In the genomic region with DNA sequence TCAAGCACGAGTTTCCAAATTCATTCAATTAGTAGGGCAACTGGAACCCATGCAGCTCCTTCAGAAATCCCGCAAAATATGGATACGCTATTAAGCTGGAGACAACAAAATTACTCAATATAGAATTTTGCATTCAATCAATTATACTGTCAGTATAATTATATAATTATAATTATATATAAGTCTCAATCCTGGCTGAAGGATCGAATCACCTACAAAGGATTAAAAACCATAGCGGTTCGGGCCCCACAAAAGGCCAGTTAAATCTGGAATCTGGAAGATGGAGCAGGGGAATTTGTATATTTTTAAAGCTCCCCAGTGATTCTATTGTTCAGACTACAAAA, we compare ENCODE assay signal across 10 cellular contexts. TPM values are rescaled to one million over a fixed set of nuclear protein-coding genes. Genes with fewer than 3 reads are reported as not detected.
A peak's percentile ranks its signal among the peaks of the same experiment; 100 is the strongest.
DNase-seq lines count a peak whose midpoint lies in the region; ATAC-seq and TF ChIP-seq lines count a peak whose summit lies in the region.
"Had no signal": no experiment of that assay in that cellular context is flagged by ENCODE, and none has a peak within 500 bp of the region (broad histone marks: within the 10 kb centered on the region; RNA-seq: fewer than 3 reads in every experiment).

No MANE protein-coding gene starts in this region.

- H2BK15ac ChIP-seq in mesenchymal stem cell (ENCODE audit: low read depth, poor library complexity, severe bottlenecking), result no peak overlapping the region

- peak overlapping the region; percentile 35 for H3K4me2 ChIP-seq in HCT116 (ENCODE audit: low read length)
- no peak overlapping the region for H3K4me2 ChIP-seq in mesenchymal stem cell (ENCODE audit: low read length, poor library complexity, severe bottlenecking)

- no peak overlapping the region for H3K18ac ChIP-seq in mesenchymal stem cell (ENCODE audit: low read depth in 1 of 2, low read length in 2 of 2)

- TF ChIP-seq RAD21 in HCT116 (IDR thresholded peaks at IDR 0.05; ENCODE audit: low read depth), result no peak

- no peak overlapping the region for H3K27ac ChIP-seq in HCT116 (ENCODE audit: low read depth, low read length)
- no peak overlapping the region; the same call in 1 of the 2 replicates for H3K27ac ChIP-seq in RWPE1
- no peak overlapping the region for H3K27ac ChIP-seq in mesenchymal stem cell (ENCODE audit: low read length, poor library complexity, severe bottlenecking)

- H2BK12ac ChIP-seq in mesenchymal stem cell (ENCODE audit: low read length in 2 of 2), result no peak overlapping the region

- no peaks in the 10 kb centered on the region for H4K20me1 ChIP-seq in HCT116 (ENCODE audit: insufficient read depth)

- no peak overlapping the region for H3K4ac ChIP-seq in mesenchymal stem cell (ENCODE audit: low read depth in 1 of 2, low read length in 2 of 2)

- no peak overlapping the region for H4K8ac ChIP-seq in mesenchymal stem cell (ENCODE audit: low read length)

- H2AFZ ChIP-seq in HCT116 (ENCODE audit: low read depth, low read length, poor library complexity, severe bottlenecking) (peak overlapping the region; percentile 53), mesenchymal stem cell (ENCODE audit: low read depth, low read length) (no peak overlapping the region)

- no peak overlapping the region for H2BK5ac ChIP-seq in mesenchymal stem cell (ENCODE audit: low read depth, low read length, poor library complexity, severe bottlenecking)

- H3K23ac ChIP-seq in mesenchymal stem cell (ENCODE audit: low read length in 2 of 2), result no peak overlapping the region

- H3K4me3 ChIP-seq in HCT116 (replicated peaks in 1 of 2; ENCODE audit: low read depth in 1 of 2, low read length in 2 of 2) (no peak overlapping the region), mesenchymal stem cell (ENCODE audit: insufficient read depth in 1 of 2, low read depth in 1 of 2, low read length in 2 of 2) (no peak overlapping the region)

- TF ChIP-seq POLR2A in HCT116 (IDR thresholded peaks at IDR 0.05; ENCODE audit: borderline replicate concordance, extremely low read depth, insufficient read depth, insufficient read length), result no peak

- TF ChIP-seq CTCF in HCT116 (IDR thresholded peaks at IDR 0.05 in 2 of 3, conservative IDR thresholded peaks at IDR 0.05 in 1 of 3; ENCODE audit: borderline replicate concordance in 1 of 3, insufficient read depth in 1 of 3, low read depth in 2 of 3, low read length in 2 of 3), result no peak
- TF ChIP-seq CTCF in RWPE1 (conservative IDR thresholded peaks at IDR 0.05; ENCODE audit: low read depth), result peak; percentile 44; the same call in 1 of the 2 replicates

- no peak overlapping the region for H2BK120ac ChIP-seq in mesenchymal stem cell (ENCODE audit: low read depth, low read length)

- H3K4me1 ChIP-seq in HCT116 (ENCODE audit: control insufficient read depth in 1 of 2, insufficient read depth in 2 of 2, low read length in 2 of 2) (peaks cover 0 to 13% of the 10 kb centered on the region in 2 experiments; a peak in 1 of 4 replicates), mesenchymal stem cell (ENCODE audit: control insufficient read depth, insufficient read depth, low read depth, low read length) (peaks cover 13% of the 10 kb centered on the region)

- H3K9ac ChIP-seq in HCT116 (ENCODE audit: low read length) (no peak overlapping the region), mesenchymal stem cell (ENCODE audit: low read length) (peak overlapping the region; percentile 7)

- POLR2A ChIA-PET in HCT116 (lab: Charles Lee) (interaction anchor here (1.0 kb wide), 1 partner anchor 252 kb away, joined by 3 read pairs; no protein-coding TSS in a partner anchor), RWPE1 (lab: Yijun Ruan, JAX; ENCODE audit: low non-redundant PET) (no interaction called here)

- H3K79me1 ChIP-seq in mesenchymal stem cell (replicated peaks; ENCODE audit: low read length, poor library complexity, severe bottlenecking), result no peaks in the 10 kb centered on the region

- H2AK5ac ChIP-seq in mesenchymal stem cell (ENCODE audit: low read length, severe bottlenecking), result no peak overlapping the region

- intact Hi-C loops in HCT116 (cut with micrococcal nuclease), result loop anchor here (1.0 to 2.0 kb wide), 3 partner anchors 252 to 540 kb away; no protein-coding TSS in a partner anchor

- DNase-seq in DMS 273 treated with DMSO at 0.1 percent for 48 hours (lab: John Stamatoyannopoulos, UW) (peak; percentile 1), DMS 273 (lab: John Stamatoyannopoulos, UW; ENCODE audit: unreplicated experiment) (no peak), HCT116 (ENCODE audit: low read depth, low spot score) (no peak), RWPE1 (ENCODE audit: low spot score) (no peak), mesenchymal stem cell (no peak), DMS79 (lab: John Stamatoyannopoulos, UW) (no peak), NCI-H1694 (lab: John Stamatoyannopoulos, UW) (no peak)
- DNase-seq: NCI-H187 treated with DMSO at 0.1 percent for 48 hours, NCI-H2171 had no signal

- no peak for ATAC-seq in HCT116
- no peak for ATAC-seq in HG03469 (IDR thresholded peaks at IDR 0.05; ENCODE audit: unreplicated experiment)

- H3K36me3 ChIP-seq in HCT116 (ENCODE audit: control insufficient read depth in 1 of 2, insufficient read depth in 2 of 2, low read length in 2 of 2), result no peaks in the 10 kb centered on the region
- H3K36me3 ChIP-seq in mesenchymal stem cell (ENCODE audit: control insufficient read depth in 1 of 2, insufficient read depth in 2 of 2, low read depth in 1 of 2, low read length in 2 of 2), result no peaks in the 10 kb centered on the region

- CTCF ChIA-PET in HCT116 (lab: Charles Lee) (interaction anchor here (0.8 to 4.2 kb wide), 13 partner anchors 8 to 573 kb away, joined by 3 to 84 read pairs (median 5); a partner anchor contains a TSS), RWPE1 (lab: Yijun Ruan, JAX) (interaction anchor here (0.6 to 4.7 kb wide), 19 partner anchors 8 to 1774 kb away, joined by 3 to 43 read pairs (median 4); no protein-coding TSS in a partner anchor)

- no peak overlapping the region for H4K91ac ChIP-seq in mesenchymal stem cell (ENCODE audit: low read length)

- no TSS peak for BruUV-seq in HCT116 (replicated peaks; lab: Mats Ljungman, UMichigan)

- no peaks in the 10 kb centered on the region for H3K27me3 ChIP-seq in HCT116 (ENCODE audit: insufficient read depth, low read length)
- H3K27me3 ChIP-seq in mesenchymal stem cell (ENCODE audit: control insufficient read depth in 1 of 2, insufficient read depth in 1 of 2, low read length in 2 of 2), result peaks cover 0 to 3% of the 10 kb centered on the region in 2 experiments

- no peak overlapping the region for H3K14ac ChIP-seq in mesenchymal stem cell (ENCODE audit: low read length in 2 of 2)

- H3K9me3 ChIP-seq in HCT116 (ENCODE audit: control insufficient read depth in 1 of 2, insufficient read depth in 1 of 2, low read depth in 1 of 2, low read length in 2 of 2) (no peaks in the 10 kb centered on the region), mesenchymal stem cell (ENCODE audit: control insufficient read depth, low read length) (no peaks in the 10 kb centered on the region)

- no peaks in the 10 kb centered on the region for H3K79me2 ChIP-seq in HCT116 (ENCODE audit: insufficient read depth, low read length)

- no peaks in the 10 kb centered on the region for H3K9me2 ChIP-seq in HCT116 (ENCODE audit: insufficient read depth)

- WGBS in mesenchymal stem cell, result 73% methylated on average over 4 of the region's 6 CpGs

- RAD21 ChIA-PET in HCT116 (lab: Charles Lee; ENCODE audit: low non-redundant PET in 1 of 2, low total read pairs in 2 of 2, uncharacterized antibody in 2 of 2, unreplicated experiment in 2 of 2), result interaction anchor here (0.6 to 1.6 kb wide), 3 partner anchors 153 to 253 kb away, joined by 3 to 8 read pairs (median 4); no protein-coding TSS in a partner anchor

TF ChIP-seq in HCT116, 20 proteins besides CTCF, POLR2A, EP300 and RAD21:
- TF ChIP-seq EGR1 (IDR thresholded peaks at IDR 0.05; ENCODE audit: low read depth) (no peak), EZH2phosphoT487 (IDR thresholded peaks at IDR 0.05; ENCODE audit: borderline replicate concordance) (no peak), CBX3 (IDR thresholded peaks at IDR 0.05; ENCODE audit: low read depth) (0 out of 2 replicates have a peak, but pooled peaks have one; percentile 20)
- TF ChIP-seq, protein P1, sequence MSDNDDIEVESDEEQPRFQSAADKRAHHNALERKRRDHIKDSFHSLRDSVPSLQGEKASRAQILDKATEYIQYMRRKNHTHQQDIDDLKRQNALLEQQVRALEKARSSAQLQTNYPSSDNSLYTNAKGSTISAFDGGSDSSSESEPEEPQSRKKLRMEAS (IDR thresholded peaks at IDR 0.05), result no peak

RNA-seq across cellular contexts. Expression of a gene that starts 55.7 kb away (rescaled TPM):
- 20.7 TPM for total RNA-seq in HCT116 (2021; ENCODE audit: unreplicated experiment)
- polyA plus RNA-seq in HCT116 (2012), result 4.4 and 5.1 TPM in 2 replicates
- 15.5 TPM for polyA plus RNA-seq in mesenchymal stem cell (2013, experiment 1 of 2)
- 15.3 TPM for polyA plus RNA-seq in mesenchymal stem cell (2013, experiment 2 of 2)
